In genomic region chr12:108865169-108865568, GRCh38 we compare ENCODE assay signal across 38 cellular contexts. TPM values are rescaled to one million over a fixed set of nuclear protein-coding genes. Genes with fewer than 3 reads are reported as not detected.
"Had no signal": no experiment of that assay in that cellular context is flagged by ENCODE, and none has a peak within 500 bp of the region (broad histone marks: within the 10 kb centered on the region; RNA-seq: fewer than 3 reads in every experiment).

No MANE protein-coding gene starts in this region.

- H3K4me3 ChIP-seq: MG63 had no signal

- H3K27me3 ChIP-seq: MG63 had no signal

- DNase-seq: Kasumi-1, MG63, MM.1S, MV-4-11, NCI-H1048, NCI-H1092, NCI-H1092 treated with DMSO at 0.1 percent for 48 hours, NCI-H1105, NCI-H1105 treated with DMSO at 0.1 percent for 48 hours, NCI-H1417, NCI-H1417 treated with DMSO at 0.1 percent for 48 hours, NCI-H1436, NCI-H1436 treated with DMSO at 0.1 percent for 48 hours, NCI-H146, NCI-H1694 treated with DMSO at 0.1 percent for 48 hours, NCI-H187, NCI-H187 treated with DMSO at 0.1 percent for 48 hours, NCI-H1930, NCI-H2029, NCI-H2029 treated with DMSO at 0.1 percent for 48 hours, NCI-H2081, NCI-H2081 treated with DMSO at 0.1 percent for 48 hours, NCI-H2107, NCI-H2171, NCI-H2171 treated with DMSO at 0.1 percent for 48 hours, NCI-H2227 treated with DMSO at 0.1 percent for 48 hours, NCI-H226, NCI-H345, NCI-H446, NCI-H446 treated with DMSO at 0.1 percent for 48 hours, NCI-H510A, NCI-H510A treated with DMSO at 0.1 percent for 48 hours, NCI-H524 had no signal

- H3K9ac ChIP-seq: KMS-11 had no signal

- H3K9me3 ChIP-seq: MG63 had no signal

- H3K36me3 ChIP-seq: MG63 had no signal

- H3K27ac ChIP-seq: KMS-11 had no signal

- H3K4me2 ChIP-seq: KMS-11 had no signal

RNA-seq across cellular contexts. Expression of gene DAO, which starts 14.7 kb away (rescaled TPM):
- total RNA-seq: LHCN-M2, M059J, MCF 10A, NCI-H460 had no signal
